ENCODE assay signal across 2 cellular contexts in the genomic region with DNA sequence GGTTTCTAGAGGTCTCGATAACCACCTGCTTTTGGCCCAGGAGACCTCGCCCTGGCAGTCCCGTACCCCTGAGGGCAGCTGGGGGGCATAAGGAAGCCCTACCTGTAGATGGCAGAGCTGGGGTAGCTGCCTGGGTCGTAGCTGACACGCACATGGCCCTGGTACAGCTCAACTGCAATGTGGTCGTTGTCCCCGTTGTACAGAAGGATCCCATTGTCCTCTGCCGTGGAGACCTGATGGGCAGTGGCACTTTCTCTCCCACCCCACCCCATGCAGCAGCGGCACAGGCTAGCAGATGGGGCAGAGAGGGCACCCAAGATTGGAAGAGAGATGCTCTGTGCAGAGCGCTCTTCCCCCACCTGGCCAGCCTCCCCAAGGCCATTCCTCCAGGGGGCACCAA.
TF ChIP-seq lines count a peak whose summit lies in the region.

No MANE protein-coding gene starts in this region.

TF ChIP-seq in HEK293, 187 proteins besides CTCF, POLR2A, EP300 and RAD21 (continued from another document):
- TF ChIP-seq EGR2 (tag by site-specific recombination; IDR thresholded peaks at IDR 0.05; ENCODE audit: low read depth) = no peak

TF ChIP-seq in H1, 55 proteins besides CTCF, POLR2A, EP300 and RAD21 (continued from another document):
- no peak for TF ChIP-seq PHF8 (conservative IDR thresholded peaks at IDR 0.05; ENCODE audit: low read depth, low read length)
- no peak for TF ChIP-seq KDM5A (IDR thresholded peaks at IDR 0.05; ENCODE audit: low read length)
- no peak for TF ChIP-seq KDM4A (IDR thresholded peaks at IDR 0.05; ENCODE audit: low read depth, low read length, severe bottlenecking)
- no peak for TF ChIP-seq ATF2 (IDR thresholded peaks at IDR 0.05; ENCODE audit: low read length)
- no peak for TF ChIP-seq RNF2 (IDR thresholded peaks at IDR 0.05; ENCODE audit: borderline replicate concordance, low read depth, low read length, missing control alignments, poor library complexity, severe bottlenecking)
- no peak for TF ChIP-seq SP2 (IDR thresholded peaks at IDR 0.05; ENCODE audit: low read length)
- TF ChIP-seq CBX8 (IDR thresholded peaks at IDR 0.05; ENCODE audit: borderline replicate concordance, low read depth, low read length) = no peak
- TF ChIP-seq, protein P1, sequence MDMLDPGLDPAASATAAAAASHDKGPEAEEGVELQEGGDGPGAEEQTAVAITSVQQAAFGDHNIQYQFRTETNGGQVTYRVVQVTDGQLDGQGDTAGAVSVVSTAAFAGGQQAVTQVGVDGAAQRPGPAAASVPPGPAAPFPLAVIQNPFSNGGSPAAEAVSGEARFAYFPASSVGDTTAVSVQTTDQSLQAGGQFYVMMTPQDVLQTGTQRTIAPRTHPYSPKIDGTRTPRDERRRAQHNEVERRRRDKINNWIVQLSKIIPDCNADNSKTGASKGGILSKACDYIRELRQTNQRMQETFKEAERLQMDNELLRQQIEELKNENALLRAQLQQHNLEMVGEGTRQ (IDR thresholded peaks at IDR 0.05; ENCODE audit: low read length) = no peak
- TF ChIP-seq SIN3A (conservative IDR thresholded peaks at IDR 0.05 in 1 of 2, IDR thresholded peaks at IDR 0.05 in 1 of 2; ENCODE audit: low read depth in 1 of 2, low read length in 2 of 2) = no peak
- TF ChIP-seq YY1 (IDR thresholded peaks at IDR 0.05; ENCODE audit: low read depth, low read length) = no peak
- TF ChIP-seq SIRT6 (IDR thresholded peaks at IDR 0.05; ENCODE audit: low read length) = no peak
TF ChIP-seq in H1: peak in this region for 0.
